8 cellular contexts compared by ENCODE assay signal in the genomic region with DNA sequence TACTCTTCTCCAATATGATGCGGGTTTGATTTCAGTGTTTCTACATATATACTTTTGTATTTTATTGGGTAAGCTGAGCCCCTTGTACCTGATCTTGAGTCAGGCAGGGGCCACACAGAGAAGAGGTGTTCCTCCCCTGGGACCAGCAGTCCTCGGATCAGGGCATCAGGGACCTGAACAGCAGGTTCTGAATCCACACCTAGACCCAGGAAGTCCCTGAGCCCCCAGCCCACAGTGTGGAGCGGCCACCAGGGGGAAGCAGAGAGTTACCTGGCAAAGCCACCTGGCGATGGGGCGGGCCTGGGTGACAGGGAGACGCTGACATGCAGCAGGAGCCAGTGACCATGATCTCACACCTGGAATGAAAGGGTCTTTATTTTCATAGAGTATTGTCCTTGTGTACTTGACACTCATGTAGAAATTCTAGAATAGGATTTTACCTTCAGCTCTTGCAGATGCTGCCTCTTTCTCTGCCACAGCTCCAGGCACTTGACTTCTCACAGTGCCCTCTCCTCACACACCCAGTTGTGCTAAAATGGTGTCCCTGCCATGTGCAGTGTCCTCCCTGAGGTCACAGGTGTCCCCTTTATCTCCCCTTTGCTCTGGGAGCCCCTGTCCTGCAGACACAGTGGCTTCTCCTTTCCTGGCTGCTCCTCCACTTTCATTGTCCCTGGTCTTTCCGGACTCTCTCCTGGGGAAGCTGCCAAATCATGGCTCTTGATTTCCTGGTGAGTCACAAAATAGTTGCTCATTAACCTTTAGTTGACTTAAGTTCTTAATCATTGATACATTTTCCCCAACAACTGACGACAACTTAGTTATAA. TPM values are rescaled to one million over a fixed set of nuclear protein-coding genes. Genes with fewer than 3 reads are reported as not detected.
DNase-seq lines count a peak whose midpoint lies in the region; ATAC-seq, FAIRE-seq and TF ChIP-seq lines count a peak whose summit lies in the region.

No MANE protein-coding gene starts in this region.

- H4K20me1 ChIP-seq in GM12878 (ENCODE audit: control insufficient read depth, insufficient read depth) = no peaks in the 10 kb centered on the region

- no peak overlapping the region for H3K9ac ChIP-seq in GM12878 (ENCODE audit: control insufficient read depth, insufficient read depth, low read length)

- H3K36me3 Mint-ChIP-seq in CD8-positive, alpha-beta memory T cell = no peaks in the 10 kb centered on the region
- H3K36me3 Mint-ChIP-seq in IgD-negative memory B cell = no peaks in the 10 kb centered on the region
- H3K36me3 Mint-ChIP-seq in T-helper 2 cell treated with Interferon-gamma antibody and Interleukin-4, amounts not matched to agents 5 μg/mL and 100 μg/mL, for 36 hours (ENCODE audit: low read depth) = no peaks in the 10 kb centered on the region

- in situ Hi-C loops in GM12878 (cut with MboI) = no loop called here

- TF ChIP-seq RAD21 in GM12878 (IDR thresholded peaks at IDR 0.05; ENCODE audit: insufficient read depth, low read depth, low read length) = peak; percentile 75

- CTCF ChIA-PET in CD8-positive, alpha-beta memory T cell (lab: Charles Lee) = interaction anchor here (0.8 to 2.5 kb wide), 6 partner anchors 9 to 191 kb away, joined by 3 to 13 read pairs (median 6); no protein-coding TSS in a partner anchor
- CTCF ChIA-PET in GM12878 (lab: Yijun Ruan, JAX) = interaction anchor here (0.8 to 5.2 kb wide), 14 partner anchors 8 to 263 kb away, joined by 3 to 30 read pairs (median 4); no protein-coding TSS in a partner anchor

- POLR2A ChIA-PET in CD8-positive, alpha-beta memory T cell (lab: Charles Lee) = no interaction called here
- POLR2A ChIA-PET in GM12878 (lab: Charles Lee) = no interaction called here

- SMC1A ChIA-PET in GM12878 (lab: Charles Lee; ENCODE audit: uncharacterized antibody, unreplicated experiment) = interaction anchor here (1.5 to 1.6 kb wide), 3 partner anchors 26 to 101 kb away, joined by 4 to 5 read pairs (median 5); no protein-coding TSS in a partner anchor

- H3K4me3 ChIP-seq in CD8-positive, alpha-beta memory T cell (ENCODE audit: low read length) = no peak overlapping the region
- no peak overlapping the region for H3K4me3 ChIP-seq in GM12878
- H3K4me3 ChIP-seq in lung = no peak overlapping the region

- ATAC-seq in GM12878 = peak; percentile 79
- peak; percentile 50 for ATAC-seq in lung (ENCODE audit: insufficient read depth, low FRiP score)
- ATAC-seq in GM18511 (IDR thresholded peaks at IDR 0.05; ENCODE audit: unreplicated experiment) = no peak
- ATAC-seq in GM21390 (IDR thresholded peaks at IDR 0.05; ENCODE audit: unreplicated experiment) = no peak

- H3K27ac Mint-ChIP-seq in CD8-positive, alpha-beta memory T cell = peak overlapping the region in 3 of 8 donors; percentile 48 to 90 (median 72)
- H3K27ac Mint-ChIP-seq in IgD-negative memory B cell = peak overlapping the region; percentile 11 to 87 (median 72)
- no peak overlapping the region for H3K27ac Mint-ChIP-seq in T-helper 2 cell treated with Interferon-gamma antibody and Interleukin-4, amounts not matched to agents 5 μg/mL and 100 μg/mL, for 36 hours

- TF ChIP-seq POLR2A in GM12878 (IDR thresholded peaks at IDR 0.05; ENCODE audit: low read depth, low read length) = no peak

- intact Hi-C loops in GM12878 (cut with micrococcal nuclease; ENCODE audit: unreplicated experiment) = no loop called here

- TF ChIP-seq CTCF in GM12878 (IDR thresholded peaks at IDR 0.05 in 2 of 3, conservative IDR thresholded peaks at IDR 0.05 in 1 of 3; ENCODE audit: control insufficient read depth in 2 of 3, extremely low read depth in 1 of 3, insufficient read depth in 1 of 3, low read depth in 3 of 3, low read length in 3 of 3) = peak; percentile 50 to 73 (median 69)
- no peak for TF ChIP-seq CTCF in lung (IDR thresholded peaks at IDR 0.05; ENCODE audit: control extremely low read depth, extremely low read depth)

- H2AFZ ChIP-seq in GM12878 (ENCODE audit: control insufficient read depth, low read depth, low read length) = peak overlapping the region; percentile 23

- H3K9me3 ChIP-seq in CD8-positive, alpha-beta memory T cell (ENCODE audit: low read length) = no peaks in the 10 kb centered on the region
- H3K9me3 ChIP-seq in GM12878 (replicated peaks; ENCODE audit: control insufficient read depth, insufficient read depth, low read length) (no peaks in the 10 kb centered on the region), lung (ENCODE audit: control insufficient read depth in 2 of 2, insufficient read depth in 1 of 2, low read length in 1 of 2) (no peaks in the 10 kb centered on the region)

- H3K9me3 Mint-ChIP-seq in CD8-positive, alpha-beta memory T cell = no peaks in the 10 kb centered on the region
- H3K9me3 Mint-ChIP-seq in IgD-negative memory B cell = no peaks in the 10 kb centered on the region
- no peaks in the 10 kb centered on the region for H3K9me3 Mint-ChIP-seq in T-helper 2 cell treated with Interferon-gamma antibody and Interleukin-4, amounts not matched to agents 5 μg/mL and 100 μg/mL, for 36 hours

- no peaks in the 10 kb centered on the region for H3K4me1 ChIP-seq in CD8-positive, alpha-beta memory T cell (ENCODE audit: insufficient read depth, low read length)
- H3K4me1 ChIP-seq in GM12878 (ENCODE audit: control insufficient read depth, insufficient read depth, low read length) (peaks cover 25% of the 10 kb centered on the region), lung (ENCODE audit: control insufficient read depth in 2 of 2, insufficient read depth in 2 of 2, low read length in 2 of 2) (peaks cover 0 to 2% of the 10 kb centered on the region in 2 donors)

- no peak overlapping the region for H3K27ac ChIP-seq in CD8-positive, alpha-beta memory T cell (ENCODE audit: low read depth, low read length)
- no peak overlapping the region; the same call in 1 of the 2 replicates for H3K27ac ChIP-seq in GM12878 (ENCODE audit: control insufficient read depth, insufficient read depth)
- H3K27ac ChIP-seq in lung (ENCODE audit: low read depth in 1 of 2, low read length in 1 of 2) = no peak overlapping the region

- no peak for TF ChIP-seq EP300 in GM12878 (IDR thresholded peaks at IDR 0.05; ENCODE audit: borderline replicate concordance in 1 of 2, control insufficient read depth in 1 of 2, low read depth in 2 of 2, low read length in 2 of 2)

- WGBS in GM12878 (ENCODE audit: insufficient coverage, insufficient replicate concordance, low lambda C conversion rate, missing lambda C conversion rate) = 17% methylated on average over 8 of the region's 8 CpGs
- WGBS in lung, 2 donors = 41 to 67% methylated on average over 8 of the region's 8 CpGs

- no peaks in the 10 kb centered on the region for H3K36me3 ChIP-seq in CD8-positive, alpha-beta memory T cell (ENCODE audit: insufficient read depth, low read length)
- H3K36me3 ChIP-seq in GM12878 (ENCODE audit: control insufficient read depth in 2 of 2, insufficient read depth in 2 of 2, low read length in 1 of 2) = no peaks in the 10 kb centered on the region
- H3K36me3 ChIP-seq in lung (ENCODE audit: control insufficient read depth in 2 of 2, insufficient read depth in 2 of 2, low read length in 2 of 2) = no peaks in the 10 kb centered on the region

- RAD21 ChIA-PET in GM12878 (lab: Charles Lee; ENCODE audit: unreplicated experiment) = interaction anchor here (1.1 kb wide), 1 partner anchor 17 kb away, joined by 3 read pairs; no protein-coding TSS in a partner anchor

- FAIRE-seq in GM12878 (lab: Jason Lieb, UNC) = no peak

- no TSS peak for BruUV-seq in GM12878 (replicated peaks; lab: Mats Ljungman, UMichigan)

- H3K4me3 Mint-ChIP-seq in CD8-positive, alpha-beta memory T cell = no peak overlapping the region
- peak overlapping the region; percentile 21 to 70 (median 65) for H3K4me3 Mint-ChIP-seq in IgD-negative memory B cell
- H3K4me3 Mint-ChIP-seq in T-helper 2 cell treated with Interferon-gamma antibody and Interleukin-4, amounts not matched to agents 5 μg/mL and 100 μg/mL, for 36 hours = no peak overlapping the region

- no peaks in the 10 kb centered on the region for H3K27me3 ChIP-seq in CD8-positive, alpha-beta memory T cell (ENCODE audit: insufficient read depth, low read length, poor library complexity, severe bottlenecking)
- H3K27me3 ChIP-seq in GM12878 (replicated peaks in 1 of 2; ENCODE audit: control insufficient read depth in 2 of 2, insufficient read depth in 2 of 2, low read length in 1 of 2) = no peaks in the 10 kb centered on the region
- H3K27me3 ChIP-seq in lung (ENCODE audit: control insufficient read depth, insufficient read depth) = no peaks in the 10 kb centered on the region

- peak; percentile 43 to 76 (median 49) for DNase-seq in CD8-positive, alpha-beta memory T cell
- DNase-seq in T-helper 2 cell treated with Interferon-gamma antibody and Interleukin-4, amounts not matched to agents 5 μg/mL and 100 μg/mL, for 36 hours (ENCODE audit: low spot score) = peak; percentile 15
- no peak for DNase-seq in GM12878 (ENCODE audit: low read depth, low spot score)
- DNase-seq in lung (ENCODE audit: low spot score) = peak; percentile 73
- DNase-seq in stimulated activated CD8-positive, alpha-beta memory T cell treated with anti-CD3 and anti-CD28 coated beads, Interleukin-7, amount 100 ng/mL, for 24 hours (ENCODE audit: low read depth) = peak; percentile 39

- peaks cover 4% of the 10 kb centered on the region for H3K79me2 ChIP-seq in GM12878 (ENCODE audit: control insufficient read depth, insufficient read depth, low read length)

- H3K27me3 Mint-ChIP-seq in CD8-positive, alpha-beta memory T cell = peaks cover 0 to 3% of the 10 kb centered on the region in 2 donors
- H3K27me3 Mint-ChIP-seq in IgD-negative memory B cell = peaks cover 5% of the 10 kb centered on the region
- no peaks in the 10 kb centered on the region for H3K27me3 Mint-ChIP-seq in T-helper 2 cell treated with Interferon-gamma antibody and Interleukin-4, amounts not matched to agents 5 μg/mL and 100 μg/mL, for 36 hours (ENCODE audit: low read depth)

- no peak overlapping the region for H3K4me2 ChIP-seq in GM12878 (ENCODE audit: control insufficient read depth, insufficient read depth)

- no peaks in the 10 kb centered on the region for H3K4me1 Mint-ChIP-seq in CD8-positive, alpha-beta memory T cell
- H3K4me1 Mint-ChIP-seq in IgD-negative memory B cell = peaks cover 15 to 23% (median 20%) of the 10 kb centered on the region in 3 donors
- no peaks in the 10 kb centered on the region for H3K4me1 Mint-ChIP-seq in T-helper 2 cell treated with Interferon-gamma antibody and Interleukin-4, amounts not matched to agents 5 μg/mL and 100 μg/mL, for 36 hours (ENCODE audit: low read depth)

RNA-seq across cellular contexts. Expression of a gene that starts 48.5 kb away (rescaled TPM):
- total RNA-seq in CD8-positive, alpha-beta memory T cell = not detected
- polyA plus RNA-seq in CD8-positive, alpha-beta memory T cell = not detected
- polyA plus RNA-seq in IgD-negative memory B cell (not detected), GM12878 (2011; rRNA removed) (not detected in 2 replicates), GM12878 (2014; fragmentation: Illumina TruSeq; extraction: Trizol) (not detected in 2 replicates), GM12878 (2014; fragmentation: Nextera tagmentation; extraction: Ambion mirVana) (not detected), GM12878 (2014; rRNA removed) (not detected in 2 replicates), GM12878 (2016; fragmentation: Nextera tagmentation; extraction: Ambion mirVana) (not detected), lung (1 to 10 TPM in 1 of 2 donors, under 1 TPM in 1; 0.56 to 7.0 TPM)
- not detected in 2 replicates for total RNA-seq in GM12878 (2013; cell fraction: nucleolus; rRNA removed)
- total RNA-seq in GM12878 (2014; rRNA removed) (not detected in 2 replicates), GM12878 (2014; rRNA removed; fragmentation: Illumina TruSeq; extraction: Trizol) (not detected in 2 replicates), GM12878 (2021) (not detected in 2 replicates), lung (under 1 TPM in 1 of 2 donors, not detected in 1; 0.80 TPM)
- not detected for polyA plus RNA-seq in GM12878 (2011; ENCODE audit: low read depth)
- polyA plus RNA-seq in GM12878 (2011; cell fraction: cytosol; rRNA removed) = not detected in 2 replicates
- not detected in 2 replicates for polyA plus RNA-seq in GM12878 (2011; cell fraction: nucleus; rRNA removed)
- not detected in 2 replicates for polyA plus RNA-seq in GM12878 (2012)
- polyA minus RNA-seq in GM12878 (2011; rRNA and poly(A)+ RNA removed) = not detected in 2 replicates
- polyA minus RNA-seq in GM12878 (2011; cell fraction: cytosol; rRNA and poly(A)+ RNA removed) = not detected in 2 replicates
- not detected in 2 replicates for polyA minus RNA-seq in GM12878 (2011; cell fraction: nucleus; rRNA and poly(A)+ RNA removed)

Comparison
In these comparisons a context has a peak if more than half of its experiments do, and no peak if none do; other contexts are left out.
1. H3K4me3 Mint-ChIP-seq: peak in IgD-negative memory B cell (4 of 4); none in CD8-positive, alpha-beta memory T cell (0 of 7) and T-helper 2 cell treated with Interferon-gamma antibody and Interleukin-4, amounts not matched to agents 5 μg/mL and 100 μg/mL, for 36 hours (single experiment).
2. ATAC-seq: peak in GM12878 (single experiment) and lung (single experiment); none in GM18511 (single experiment) and GM21390 (single experiment).